Comparison of ENCODE assay signal across 8 cellular contexts in genomic region chr4:1046581-1047011, GRCh38. TPM values are rescaled to one million over a fixed set of nuclear protein-coding genes. Genes with fewer than 3 reads are reported as not detected.
A peak's percentile ranks its signal among the peaks of the same experiment; 100 is the strongest.
DNase-seq lines count a peak whose midpoint lies in the region; ATAC-seq, FAIRE-seq and TF ChIP-seq lines count a peak whose summit lies in the region.
"Not testable (repeated sequence)": the region's sequence is repeated elsewhere in the genome, so short reads cannot be mapped to it uniquely, and the experiment has no call there.

No MANE protein-coding gene starts in this region.

- peak overlapping the region; percentile 41; the same call in 1 of the 2 replicates for H3K9ac ChIP-seq in GM23248

- not testable (repeated sequence) for H3K27ac ChIP-seq in A673 (ENCODE audit: low read depth, low read length, poor library complexity, severe bottlenecking)
- H3K27ac ChIP-seq in GM23248 (peak overlapping the region; percentile 28), sigmoid colon (peak overlapping the region in 2 of 4 donors; percentile 27 to 39)

- H3K4me2 ChIP-seq in GM23248 (ENCODE audit: unreplicated experiment), result peak overlapping the region; percentile 44

- not testable (repeated sequence) for BruUV-seq in A673 (replicated peaks; lab: Mats Ljungman, UMichigan)

- not testable (repeated sequence) for H4K20me1 ChIP-seq in GM23248 (ENCODE audit: insufficient read depth)

- ATAC-seq in SK-N-SH treated with all-trans-retinoic acid at 6 μM for 48 hours, result peak; percentile 48

- H3K79me2 ChIP-seq in GM23248 (ENCODE audit: insufficient read depth), result not testable (repeated sequence)

- not testable (repeated sequence) for H3K4me1 ChIP-seq in A673 (ENCODE audit: insufficient read depth, low read length, poor library complexity, severe bottlenecking)
- H3K4me1 ChIP-seq in GM23248 (ENCODE audit: insufficient read depth), result peaks cover 27% of the 10 kb centered on the region
- H3K4me1 ChIP-seq in sigmoid colon, result peaks cover 4 to 35% (median 31%) of the 10 kb centered on the region in 4 donors

- peak overlapping the region; percentile 66 for H2AFZ ChIP-seq in GM23248

- FAIRE-seq in bronchial epithelial cell (lab: Jason Lieb, UNC), result not testable (repeated sequence)

- not testable (repeated sequence) for H3K9me3 ChIP-seq in A673 (ENCODE audit: low read depth, low read length, poor library complexity, severe bottlenecking); GM23248 (ENCODE audit: low read depth); sigmoid colon

- H3K36me3 ChIP-seq in A673 (ENCODE audit: insufficient read depth, low read length, poor library complexity, severe bottlenecking); GM23248 (ENCODE audit: low read depth); bronchial epithelial cell (ENCODE audit: control insufficient read depth, insufficient read depth, low read length); sigmoid colon: not testable (repeated sequence)

- TF ChIP-seq EP300 in sigmoid colon (IDR thresholded peaks at IDR 0.05), result not testable (repeated sequence)

- DNase-seq in A673 (ENCODE audit: low spot score) (peak; percentile 59), GM23248 (peak; percentile 76), NCI-H1417 (lab: John Stamatoyannopoulos, UW) (peak; percentile 52 to 80 (median 75)), bronchial epithelial cell (ENCODE audit: low read depth) (peak; percentile 18), glomerular visceral epithelial cell (ENCODE audit: extremely low spot score) (peak; percentile 77), lung microvascular endothelial cell (ENCODE audit: low read depth in 2 of 2) (peak; percentile 76 to 90), sigmoid colon (peak; percentile 87)

- TF ChIP-seq CTCF in A673 (conservative IDR thresholded peaks at IDR 0.05; ENCODE audit: low read depth, low read length); bronchial epithelial cell (IDR thresholded peaks at IDR 0.05; ENCODE audit: insufficient read depth, low read length, severe bottlenecking); sigmoid colon (IDR thresholded peaks at IDR 0.05): not testable (repeated sequence)

- 20 to 39% methylated on average over 8 to 29 of the region's 29 CpGs for WGBS in GM23248 (ENCODE audit: low coverage in 1 of 2, low lambda C conversion rate in 2 of 2, missing lambda C conversion rate in 2 of 2), 2 experiments
- 11 to 22% methylated on average over 29 of the region's 29 CpGs for WGBS in sigmoid colon, 2 donors

- intact Hi-C loops in A673 (cut with micrococcal nuclease; ENCODE audit: unreplicated experiment); sigmoid colon (cut with DNase I): not testable (repeated sequence)

- in situ Hi-C loops in GM23248 (cut with MboI), result not testable (repeated sequence)

- H3K9me2 ChIP-seq in GM23248 (ENCODE audit: insufficient read depth), result not testable (repeated sequence)

- POLR2A ChIA-PET in A673 (lab: Charles Lee; ENCODE audit: low non-redundant PET), result not testable (repeated sequence)

- not testable (repeated sequence) for TF ChIP-seq POLR2A in sigmoid colon (IDR thresholded peaks at IDR 0.05)

- not testable (repeated sequence) for H3F3A ChIP-seq in GM23248 (ENCODE audit: insufficient read depth)

- H3K27me3 ChIP-seq in A673 (replicated peaks; ENCODE audit: insufficient read depth, low read depth, low read length, poor library complexity) (peaks cover 52% of the 10 kb centered on the region), sigmoid colon (peaks cover 15 to 81% (median 53%) of the 10 kb centered on the region in 3 donors)
- H3K27me3 ChIP-seq in GM23248 (replicated peaks; ENCODE audit: insufficient read depth); bronchial epithelial cell (ENCODE audit: control insufficient read depth, insufficient read depth, low read length): not testable (repeated sequence)

- H3K4me3 ChIP-seq in A673 (ENCODE audit: low read depth, low read length, poor library complexity, severe bottlenecking), result not testable (repeated sequence)
- H3K4me3 ChIP-seq in GM23248, result peak overlapping the region; percentile 48
- peak overlapping the region; percentile 9 for H3K4me3 ChIP-seq in bronchial epithelial cell (ENCODE audit: low read depth, low read length)
- peak overlapping the region in 3 of 4 donors; percentile 13 to 21 (median 15) for H3K4me3 ChIP-seq in sigmoid colon

- CTCF ChIA-PET in A673 (lab: Charles Lee), result interaction anchor here (0.8 kb wide), 1 partner anchor 16 kb away, joined by 5 read pairs; no protein-coding TSS in a partner anchor

RNA-seq across cellular contexts. Expression of gene FGFRL1, which starts 35.2 kb away (rescaled TPM):
- total RNA-seq in A673 (2021) (30.4 and 40.8 TPM in 2 replicates), bronchial epithelial cell (14.2 and 14.7 TPM in 2 replicates), lung microvascular endothelial cell (6.3 and 16.9 TPM in 2 replicates), sigmoid colon (10 to 100 TPM in 1 of 4 donors, 1 to 10 TPM in 3; 6.1 to 10.0 (median 8.0) TPM)
- 58.7 and 64.9 TPM in 2 replicates for total RNA-seq in GM23248 (2014; rRNA removed; shearing (Covaris generic))
- polyA plus RNA-seq in GM23248 (2016; fragmentation: Nextera tagmentation; extraction: Ambion mirVana) (10.8 and 11.1 TPM in 2 replicates), sigmoid colon (10 to 100 TPM in 1 of 3 donors, 1 to 10 TPM in 2; 1.2 to 12.1 (median 3.0) TPM)

RNA-seq across cellular contexts. Expression of gene SLC26A1, which starts 53.4 kb away (rescaled TPM):
- total RNA-seq in A673 (2021) (0.22 and 0.30 TPM in 2 replicates), bronchial epithelial cell (under 0.01 and 0.13 TPM in 2 replicates), lung microvascular endothelial cell (under 0.01 and 0.20 TPM in 2 replicates), sigmoid colon (not detected)
- 0.13 and 0.22 TPM in 2 replicates for total RNA-seq in GM23248 (2014; rRNA removed; shearing (Covaris generic))
- polyA plus RNA-seq in GM23248 (2016; fragmentation: Nextera tagmentation; extraction: Ambion mirVana) (1.6 and 1.8 TPM in 2 replicates), sigmoid colon (1 to 10 TPM in 1 of 3 donors, not detected in 2; 1.1 TPM)

RNA-seq across cellular contexts. Expression of gene IDUA, which starts 59.8 kb away (rescaled TPM):
- total RNA-seq in A673 (2021) (12.0 and 12.3 TPM in 2 replicates), bronchial epithelial cell (2.6 and 4.2 TPM in 2 replicates), lung microvascular endothelial cell (4.8 and 9.5 TPM in 2 replicates), sigmoid colon (10 to 100 TPM in 1 of 4 donors, 1 to 10 TPM in 3; 7.1 to 15.2 (median 7.6) TPM)
- 26.3 and 30.7 TPM in 2 replicates for total RNA-seq in GM23248 (2014; rRNA removed; shearing (Covaris generic))
- polyA plus RNA-seq in GM23248 (2016; fragmentation: Nextera tagmentation; extraction: Ambion mirVana) (26.4 and 28.8 TPM in 2 replicates), sigmoid colon (10 to 100 TPM in 1 of 3 donors, 1 to 10 TPM in 2; 1.2 to 13.3 (median 4.2) TPM)

Comparison
In these comparisons a context has a peak if more than half of its experiments do, and no peak if none do; other contexts are left out.
1. DNase-seq: peak in every context shown above with its lines; median percentile 87 in sigmoid colon; 83 in lung microvascular endothelial cell; 77 in glomerular visceral epithelial cell; 76 in GM23248; 75 in NCI-H1417; 59 in A673; 18 in bronchial epithelial cell.